ENCODE assay signal across 1 cellular context in the genomic region with DNA sequence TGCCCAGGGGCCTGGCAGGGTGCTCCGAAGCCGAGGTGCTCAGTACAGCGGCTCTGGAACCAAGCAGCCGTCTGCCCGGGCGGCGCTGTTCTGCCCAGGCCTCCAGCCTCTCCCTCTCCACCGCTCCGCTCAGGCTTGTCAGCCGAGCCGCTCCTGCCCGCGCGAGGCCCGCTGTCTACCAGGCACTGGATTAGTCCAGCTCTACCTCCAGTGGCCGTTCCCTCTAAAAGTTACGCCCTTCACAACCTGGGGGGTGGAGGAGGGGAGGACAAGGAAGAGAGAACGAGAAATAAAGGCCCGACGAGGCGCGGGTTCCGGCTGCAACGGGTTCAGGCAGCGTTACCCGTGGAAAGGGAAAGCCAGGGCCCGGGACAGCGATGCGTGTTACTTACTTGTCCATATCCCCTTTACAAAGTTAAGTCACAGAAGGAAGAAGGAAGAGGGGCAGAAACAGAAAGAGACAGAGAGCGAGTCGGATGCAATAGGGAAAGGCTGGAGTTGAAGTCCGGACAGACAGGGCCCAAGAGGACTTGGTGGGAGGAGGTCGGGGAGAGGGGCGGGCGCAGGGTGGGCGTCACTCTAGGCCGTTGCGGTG.
TF ChIP-seq lines count a peak whose summit lies in the region.

No MANE protein-coding gene starts in this region.

TF ChIP-seq in IMR-90, 13 proteins besides CTCF, POLR2A, EP300 and RAD21 (continued from another document):
- TF ChIP-seq, protein P1, sequence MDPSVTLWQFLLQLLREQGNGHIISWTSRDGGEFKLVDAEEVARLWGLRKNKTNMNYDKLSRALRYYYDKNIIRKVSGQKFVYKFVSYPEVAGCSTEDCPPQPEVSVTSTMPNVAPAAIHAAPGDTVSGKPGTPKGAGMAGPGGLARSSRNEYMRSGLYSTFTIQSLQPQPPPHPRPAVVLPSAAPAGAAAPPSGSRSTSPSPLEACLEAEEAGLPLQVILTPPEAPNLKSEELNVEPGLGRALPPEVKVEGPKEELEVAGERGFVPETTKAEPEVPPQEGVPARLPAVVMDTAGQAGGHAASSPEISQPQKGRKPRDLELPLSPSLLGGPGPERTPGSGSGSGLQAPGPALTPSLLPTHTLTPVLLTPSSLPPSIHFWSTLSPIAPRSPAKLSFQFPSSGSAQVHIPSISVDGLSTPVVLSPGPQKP (IDR thresholded peaks at IDR 0.05; ENCODE audit: borderline replicate concordance, low read depth, low read length) = no peak
TF ChIP-seq in IMR-90: peak in this region for 0.
